In the genomic region with DNA sequence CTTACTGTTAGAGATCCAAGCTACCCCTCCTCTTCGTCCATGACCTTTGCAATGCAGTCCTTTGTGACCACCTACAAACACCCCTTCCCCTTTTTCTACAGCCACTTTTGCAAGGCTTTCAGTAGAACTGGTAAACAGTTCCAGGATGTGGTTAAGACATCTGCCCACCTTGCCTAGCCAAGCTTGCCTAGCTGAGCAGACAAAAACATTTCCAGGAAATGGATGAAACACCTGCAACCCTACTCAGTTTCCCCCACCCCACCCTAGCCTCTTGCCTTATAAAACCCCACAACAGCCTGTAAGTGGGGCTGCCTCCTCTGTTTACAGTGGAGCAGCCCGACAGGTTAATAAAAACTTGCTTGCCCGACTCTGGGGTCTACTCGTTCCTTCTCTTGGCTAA, we compare ENCODE assay signal across 10 cellular contexts.
DNase-seq lines count a peak whose midpoint lies in the region; ATAC-seq and TF ChIP-seq lines count a peak whose summit lies in the region.
"Had no signal": no experiment of that assay in that cellular context is flagged by ENCODE, and none has a peak within 500 bp of the region (broad histone marks: within the 10 kb centered on the region; RNA-seq: fewer than 3 reads in every experiment).

No MANE protein-coding gene starts in this region.

- DNase-seq in GM12865 (ENCODE audit: low read depth), result peak; percentile 60
- no peak for DNase-seq in ecto neural progenitor cell (ENCODE audit: low spot score)
- DNase-seq in retina, result no peak
- no peak for DNase-seq in NCI-H2081 treated with DMSO at 0.1 percent for 48 hours (lab: John Stamatoyannopoulos, UW)
- no peak for DNase-seq in HFFc6
- DNase-seq: Caco-2 had no signal

- no peak overlapping the region; the same call in 1 of the 2 replicates for H3K4me3 ChIP-seq in GM12865 (ENCODE audit: low read depth, low read length)

- TF ChIP-seq CTCF in GM12865 (IDR thresholded peaks at IDR 0.05; ENCODE audit: insufficient read depth, low read depth, low read length, missing control alignments), result no peak
- no peak for TF ChIP-seq CTCF in HFFc6 (IDR thresholded peaks at IDR 0.05)

- H3K4me3 Mint-ChIP-seq in activated naive CD4-positive, alpha-beta T cell treated with anti-CD3 and anti-CD28 coated beads, Interleukin-2, amount 50 U/mL, for 24 hours, result peak overlapping the region; percentile 63
- H3K4me3 Mint-ChIP-seq in HFFc6, result no peak overlapping the region
- H3K4me3 Mint-ChIP-seq: WTC11 had no signal

- H3K9me3 Mint-ChIP-seq in activated naive CD4-positive, alpha-beta T cell treated with anti-CD3 and anti-CD28 coated beads, Interleukin-2, amount 50 U/mL, for 24 hours, result peaks cover 15% of the 10 kb centered on the region
- H3K9me3 Mint-ChIP-seq in HFFc6, result peaks cover 14% of the 10 kb centered on the region

- ATAC-seq in GM19397 (IDR thresholded peaks at IDR 0.05; ENCODE audit: unreplicated experiment), result peak; percentile 89
- ATAC-seq in HG03565 (IDR thresholded peaks at IDR 0.05; ENCODE audit: unreplicated experiment), result peak; percentile 43
- ATAC-seq: WTC11 had no signal

- peak overlapping the region; percentile 85 for H3K27ac Mint-ChIP-seq in activated naive CD4-positive, alpha-beta T cell treated with anti-CD3 and anti-CD28 coated beads, Interleukin-2, amount 50 U/mL, for 24 hours
- H3K27ac Mint-ChIP-seq in HFFc6, result no peak overlapping the region
- H3K27ac Mint-ChIP-seq: WTC11 had no signal

- peaks cover 21% of the 10 kb centered on the region for H3K36me3 Mint-ChIP-seq in activated naive CD4-positive, alpha-beta T cell treated with anti-CD3 and anti-CD28 coated beads, Interleukin-2, amount 50 U/mL, for 24 hours
- H3K36me3 Mint-ChIP-seq in HFFc6 (ENCODE audit: low read depth), result no peaks in the 10 kb centered on the region
- H3K36me3 Mint-ChIP-seq: WTC11 had no signal

- H3K27me3 Mint-ChIP-seq in activated naive CD4-positive, alpha-beta T cell treated with anti-CD3 and anti-CD28 coated beads, Interleukin-2, amount 50 U/mL, for 24 hours, result no peaks in the 10 kb centered on the region
- H3K27me3 Mint-ChIP-seq in HFFc6 (ENCODE audit: insufficient read depth), result no peaks in the 10 kb centered on the region; the same call in 1 of the 2 replicates

- peaks cover 36% of the 10 kb centered on the region for H3K4me1 Mint-ChIP-seq in activated naive CD4-positive, alpha-beta T cell treated with anti-CD3 and anti-CD28 coated beads, Interleukin-2, amount 50 U/mL, for 24 hours
- H3K4me1 Mint-ChIP-seq in HFFc6 (ENCODE audit: low read depth), result no peaks in the 10 kb centered on the region
- H3K4me1 Mint-ChIP-seq: WTC11 had no signal
